In genomic region chr22:40273319-40273718, GRCh38 we compare ENCODE assay signal across 25 cellular contexts.
A peak's percentile ranks its signal among the peaks of the same experiment; 100 is the strongest.
DNase-seq lines count a peak whose midpoint lies in the region; ATAC-seq and TF ChIP-seq lines count a peak whose summit lies in the region.
"Had no signal": no experiment of that assay in that cellular context is flagged by ENCODE, and none has a peak within 500 bp of the region (broad histone marks: within the 10 kb centered on the region; RNA-seq: fewer than 3 reads in every experiment).

No MANE protein-coding gene starts in this region.

- DNase-seq in stimulated activated naive CD8-positive, alpha-beta T cell treated with anti-CD3 and anti-CD28 coated beads, Interleukin-15, amount 100 ng/mL, for 72 hours = no peak
- no peak for DNase-seq in activated naive CD8-positive, alpha-beta T cell treated with anti-CD3 and anti-CD28 coated beads for 36 hours
- DNase-seq in DMS 273 treated with DMSO at 0.1 percent for 48 hours (lab: John Stamatoyannopoulos, UW) = no peak
- no peak for DNase-seq in D341Med (ENCODE audit: low spot score)
- DNase-seq: ACHN; activated CD4-positive, alpha-beta T cell treated with anti-CD3 and anti-CD28 coated beads, Interleukin-2, amount 10 ng/mL, durations not matched to agents 7 days and 5 days; activated CD8-positive, alpha-beta memory T cell treated with anti-CD3 and anti-CD28 coated beads, Interleukin-2, amount 50 U/mL, for 48 hours; activated naive CD4-positive, alpha-beta T cell treated with anti-CD3 and anti-CD28 coated beads, Interleukin-2, amount 10 ng/mL, durations not matched to agents 7 days and 5 days; DMS153; foreskin fibroblast; immature natural killer cell; mucosa of descending colon; NCI-H1105 treated with DMSO at 0.1 percent for 48 hours; NCI-H2081 treated with DMSO at 0.1 percent for 48 hours; NCI-H446; SIG-M5; small intestine; stimulated activated CD4-positive, alpha-beta T cell treated with anti-CD3 and anti-CD28 coated beads, Interleukin-4, amount 100 ng/mL, for 24 hours; stimulated activated naive CD8-positive, alpha-beta T cell treated with anti-CD3 and anti-CD28 coated beads, Interleukin-15, Interleukin-2, amounts not matched to agents 100 U/mL and 50 U/mL, for 24 hours; trophoblast cell had no signal

- no peak overlapping the region for H3K4me3 Mint-ChIP-seq in stimulated activated naive CD8-positive, alpha-beta T cell treated with anti-CD3 and anti-CD28 coated beads, Interleukin-15, Interleukin-2, amounts not matched to agents 100 ng/mL and 50 ng/mL, for 24 hours
- no peak overlapping the region for H3K4me3 Mint-ChIP-seq in stimulated activated naive CD8-positive, alpha-beta T cell treated with anti-CD3 and anti-CD28 coated beads, Interleukin-15, amount 100 ng/mL, for 72 hours
- H3K4me3 Mint-ChIP-seq in activated naive CD8-positive, alpha-beta T cell treated with anti-CD3 and anti-CD28 coated beads for 36 hours = no peak overlapping the region
- H3K4me3 Mint-ChIP-seq in nephron = peak overlapping the region in 1 of 3 experiments; percentile 21
- H3K4me3 Mint-ChIP-seq: activated CD4-positive, alpha-beta T cell treated with anti-CD3 and anti-CD28 coated beads, Interleukin-2, amount 10 ng/mL, durations not matched to agents 7 days and 5 days; activated naive CD4-positive, alpha-beta T cell treated with anti-CD3 and anti-CD28 coated beads, Interleukin-2, amount 10 ng/mL, durations not matched to agents 7 days and 5 days; central memory CD8-positive, alpha-beta T cell; immature natural killer cell had no signal

- peaks cover 43% of the 10 kb centered on the region for H3K36me3 Mint-ChIP-seq in stimulated activated naive CD8-positive, alpha-beta T cell treated with anti-CD3 and anti-CD28 coated beads, Interleukin-15, Interleukin-2, amounts not matched to agents 100 ng/mL and 50 ng/mL, for 24 hours (ENCODE audit: low read depth)
- H3K36me3 Mint-ChIP-seq in activated naive CD8-positive, alpha-beta T cell treated with anti-CD3 and anti-CD28 coated beads for 36 hours = peaks cover 22% of the 10 kb centered on the region
- H3K36me3 Mint-ChIP-seq in nephron (ENCODE audit: low read depth) = peaks cover 42% of the 10 kb centered on the region

- peak overlapping the region; percentile 11 for H3K27ac Mint-ChIP-seq in stimulated activated naive CD8-positive, alpha-beta T cell treated with anti-CD3 and anti-CD28 coated beads, Interleukin-15, Interleukin-2, amounts not matched to agents 100 ng/mL and 50 ng/mL, for 24 hours
- no peak overlapping the region for H3K27ac Mint-ChIP-seq in stimulated activated naive CD8-positive, alpha-beta T cell treated with anti-CD3 and anti-CD28 coated beads, Interleukin-15, amount 100 ng/mL, for 72 hours
- peak overlapping the region; percentile 25 for H3K27ac Mint-ChIP-seq in activated naive CD8-positive, alpha-beta T cell treated with anti-CD3 and anti-CD28 coated beads for 36 hours
- H3K27ac Mint-ChIP-seq in nephron = peak overlapping the region; percentile 74 to 90 (median 89)

- peaks cover 40% of the 10 kb centered on the region for H3K4me1 Mint-ChIP-seq in stimulated activated naive CD8-positive, alpha-beta T cell treated with anti-CD3 and anti-CD28 coated beads, Interleukin-15, Interleukin-2, amounts not matched to agents 100 ng/mL and 50 ng/mL, for 24 hours (ENCODE audit: low read depth)
- peaks cover 35% of the 10 kb centered on the region for H3K4me1 Mint-ChIP-seq in stimulated activated naive CD8-positive, alpha-beta T cell treated with anti-CD3 and anti-CD28 coated beads, Interleukin-15, amount 100 ng/mL, for 72 hours
- H3K4me1 Mint-ChIP-seq in activated naive CD8-positive, alpha-beta T cell treated with anti-CD3 and anti-CD28 coated beads for 36 hours = peaks cover 36% of the 10 kb centered on the region
- peaks cover 53% of the 10 kb centered on the region for H3K4me1 Mint-ChIP-seq in nephron

- no peak for ATAC-seq in stimulated activated naive CD8-positive, alpha-beta T cell treated with anti-CD3 and anti-CD28 coated beads, Interleukin-15, amount 100 ng/mL, for 72 hours
- no peak for ATAC-seq in HG03460 (IDR thresholded peaks at IDR 0.05; ENCODE audit: unreplicated experiment)
- no peak for ATAC-seq in GM19467 (IDR thresholded peaks at IDR 0.05; ENCODE audit: unreplicated experiment)
- ATAC-seq: mucosa of descending colon; stimulated activated naive CD8-positive, alpha-beta T cell treated with anti-CD3 and anti-CD28 coated beads, Interleukin-15, Interleukin-2, amounts not matched to agents 100 U/mL and 50 U/mL, for 24 hours had no signal

- no peaks in the 10 kb centered on the region for H3K27me3 Mint-ChIP-seq in stimulated activated naive CD8-positive, alpha-beta T cell treated with anti-CD3 and anti-CD28 coated beads, Interleukin-15, Interleukin-2, amounts not matched to agents 100 ng/mL and 50 ng/mL, for 24 hours
- no peaks in the 10 kb centered on the region for H3K27me3 Mint-ChIP-seq in stimulated activated naive CD8-positive, alpha-beta T cell treated with anti-CD3 and anti-CD28 coated beads, Interleukin-15, amount 100 ng/mL, for 72 hours
- H3K27me3 Mint-ChIP-seq in activated naive CD8-positive, alpha-beta T cell treated with anti-CD3 and anti-CD28 coated beads for 36 hours = no peaks in the 10 kb centered on the region
- no peaks in the 10 kb centered on the region for H3K27me3 Mint-ChIP-seq in nephron (ENCODE audit: low read depth)
- H3K27me3 Mint-ChIP-seq: activated CD4-positive, alpha-beta T cell treated with anti-CD3 and anti-CD28 coated beads, Interleukin-2, amount 10 ng/mL, durations not matched to agents 7 days and 5 days; activated naive CD4-positive, alpha-beta T cell treated with anti-CD3 and anti-CD28 coated beads, Interleukin-2, amount 10 ng/mL, durations not matched to agents 7 days and 5 days; central memory CD8-positive, alpha-beta T cell had no signal

- no peak for TF ChIP-seq CTCF in nephron (IDR thresholded peaks at IDR 0.05; ENCODE audit: unreplicated experiment in 3 of 3)

- H3K9me3 Mint-ChIP-seq in stimulated activated naive CD8-positive, alpha-beta T cell treated with anti-CD3 and anti-CD28 coated beads, Interleukin-15, Interleukin-2, amounts not matched to agents 100 ng/mL and 50 ng/mL, for 24 hours = no peaks in the 10 kb centered on the region
- no peaks in the 10 kb centered on the region for H3K9me3 Mint-ChIP-seq in stimulated activated naive CD8-positive, alpha-beta T cell treated with anti-CD3 and anti-CD28 coated beads, Interleukin-15, amount 100 ng/mL, for 72 hours
- no peaks in the 10 kb centered on the region for H3K9me3 Mint-ChIP-seq in activated naive CD8-positive, alpha-beta T cell treated with anti-CD3 and anti-CD28 coated beads for 36 hours
- no peaks in the 10 kb centered on the region for H3K9me3 Mint-ChIP-seq in nephron
- H3K9me3 Mint-ChIP-seq: activated CD4-positive, alpha-beta T cell treated with anti-CD3 and anti-CD28 coated beads, Interleukin-2, amount 10 ng/mL, durations not matched to agents 7 days and 5 days; activated naive CD4-positive, alpha-beta T cell treated with anti-CD3 and anti-CD28 coated beads, Interleukin-2, amount 10 ng/mL, durations not matched to agents 7 days and 5 days; central memory CD8-positive, alpha-beta T cell; immature natural killer cell had no signal

Comparison
In these comparisons a context has a peak if more than half of its experiments do, and no peak if none do; other contexts are left out.
1. H3K27ac Mint-ChIP-seq: peak in stimulated activated naive CD8-positive, alpha-beta T cell treated with anti-CD3 and anti-CD28 coated beads, Interleukin-15, Interleukin-2, amounts not matched to agents 100 ng/mL and 50 ng/mL, for 24 hours (single experiment), activated naive CD8-positive, alpha-beta T cell treated with anti-CD3 and anti-CD28 coated beads for 36 hours (single experiment) and nephron (3 of 3); none in stimulated activated naive CD8-positive, alpha-beta T cell treated with anti-CD3 and anti-CD28 coated beads, Interleukin-15, amount 100 ng/mL, for 72 hours (0 of 2).